8 cellular contexts compared by ENCODE assay signal in the genomic region with DNA sequence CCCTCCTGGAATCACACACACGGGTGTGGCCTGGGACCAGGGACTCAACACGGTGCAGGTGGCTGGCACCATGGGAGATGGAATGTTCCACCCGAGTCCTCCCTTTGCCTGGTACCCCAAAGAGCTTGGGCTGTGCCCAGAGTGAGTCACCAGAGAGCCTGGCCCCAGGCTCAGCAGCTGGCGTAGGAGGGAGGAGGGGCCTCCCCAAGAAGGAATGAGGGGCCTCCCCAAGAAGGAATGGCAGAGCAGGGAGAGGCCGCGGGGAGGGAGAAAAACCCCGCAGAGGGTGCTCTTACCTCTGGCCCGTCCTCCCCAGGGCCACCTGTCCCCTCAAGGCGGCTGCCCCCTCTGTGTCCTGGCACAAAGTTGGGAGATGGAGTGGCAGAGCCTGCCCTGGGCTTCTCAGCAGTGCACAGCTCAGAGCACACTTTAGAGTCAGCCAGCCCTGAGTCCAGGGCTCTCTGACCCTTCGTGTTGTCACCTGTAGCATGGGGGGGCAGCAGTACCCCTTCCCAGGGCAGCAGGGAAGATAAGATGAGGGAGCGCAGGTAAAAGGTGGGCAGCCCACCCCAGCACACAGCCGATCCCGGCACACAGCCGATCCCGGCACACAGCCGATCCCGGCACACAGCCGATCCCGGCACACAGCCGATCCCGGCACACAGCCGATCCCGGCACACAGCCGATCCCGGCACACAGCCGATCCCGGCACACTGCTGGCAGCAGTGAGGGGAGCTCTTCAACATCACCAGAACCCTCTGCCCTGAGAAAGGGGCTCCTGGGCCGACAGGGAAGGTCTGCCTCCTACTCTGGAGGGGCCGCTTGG. TPM values are rescaled to one million over a fixed set of nuclear protein-coding genes. Genes with fewer than 3 reads are reported as not detected.
DNase-seq lines count a peak whose midpoint lies in the region; ATAC-seq and TF ChIP-seq lines count a peak whose summit lies in the region.

No MANE protein-coding gene starts in this region.

- TF ChIP-seq POLR2A in right lobe of liver (IDR thresholded peaks at IDR 0.05), result no peak

- H3K9me2 ChIP-seq in GM23338 (ENCODE audit: insufficient read depth), result no peaks in the 10 kb centered on the region

- H3K27ac ChIP-seq in GM23338 (ENCODE audit: low read depth) (no peak overlapping the region), right lobe of liver (peak overlapping the region in 2 of 3 donors; percentile 47 to 53)

- no peak overlapping the region for H3K27ac Mint-ChIP-seq in GM23338

- intact Hi-C loops in right lobe of liver (cut with DNase I), result no loop called here

- H3K4me1 Mint-ChIP-seq in GM23338, result peaks cover 8% of the 10 kb centered on the region

- TF ChIP-seq CTCF in GM23338 (conservative IDR thresholded peaks at IDR 0.05; ENCODE audit: low read depth in 2 of 2), result no peak
- no peak for TF ChIP-seq CTCF in right lobe of liver (IDR thresholded peaks at IDR 0.05)

- no peaks in the 10 kb centered on the region for H3K27me3 ChIP-seq in GM23338 (ENCODE audit: insufficient read depth)
- H3K27me3 ChIP-seq in right lobe of liver, result no peaks in the 10 kb centered on the region

- H3K9me3 Mint-ChIP-seq in GM23338, result no peaks in the 10 kb centered on the region

- no peaks in the 10 kb centered on the region for H3K9me3 ChIP-seq in right lobe of liver

- H3K27me3 Mint-ChIP-seq in GM23338 (ENCODE audit: insufficient read depth, low read depth, poor library complexity), result peaks cover 14% of the 10 kb centered on the region

- peak overlapping the region; percentile 24; the same call in 1 of the 2 replicates for H3K4me3 ChIP-seq in GM23338
- peak overlapping the region; percentile 2 to 36 (median 34) for H3K4me3 ChIP-seq in right lobe of liver

- H3K4me2 ChIP-seq in GM23338, result peak overlapping the region; percentile 66

- H2AFZ ChIP-seq in GM23338, result peak overlapping the region; percentile 63; the same call in 1 of the 2 replicates

- H3K4me1 ChIP-seq in GM23338 (ENCODE audit: insufficient read depth) (no peaks in the 10 kb centered on the region; the same call in 1 of the 2 replicates), right lobe of liver (no peaks in the 10 kb centered on the region)

- WGBS in right lobe of liver (ENCODE audit: insufficient coverage, low coverage, low lambda C conversion rate, missing lambda C conversion rate), result 45% methylated on average over 5 of the region's 29 CpGs

- ATAC-seq in GM23338 (peak; percentile 8), right lobe of liver (peak in 2 of 4 donors; percentile 2 to 14), GM18867 (IDR thresholded peaks at IDR 0.05; ENCODE audit: unreplicated experiment) (no peak)

- H3F3A ChIP-seq in GM23338 (replicated peaks; ENCODE audit: low read depth), result 0 out of 2 replicates have a peak, but pooled peaks cover 3% of the 10 kb centered on the region

- no peaks in the 10 kb centered on the region for H3K36me3 ChIP-seq in GM23338 (ENCODE audit: insufficient read depth)
- H3K36me3 ChIP-seq in right lobe of liver, result no peaks in the 10 kb centered on the region

- no peaks in the 10 kb centered on the region for H3K36me3 Mint-ChIP-seq in GM23338 (ENCODE audit: low read depth)

- H3K4me3 Mint-ChIP-seq in GM23338, result no peak overlapping the region

- peak; percentile 51 for DNase-seq in A172 (ENCODE audit: low spot score)
- no peak for DNase-seq in GM23338 (ENCODE audit: low spot score)
- peak; percentile 44 to 50 for DNase-seq in activated T-cell treated with anti-CD3 and anti-CD28 coated beads, Interleukin-2, amount 50 U/mL, for 48 hours
- DNase-seq in right lobe of liver, result no peak
- DNase-seq in NCI-H2107 treated with DMSO at 0.1 percent for 48 hours (lab: John Stamatoyannopoulos, UW; ENCODE audit: unreplicated experiment), result no peak
- no peak for DNase-seq in D341Med (ENCODE audit: low spot score)
- DNase-seq in SKM-1 (lab: John Stamatoyannopoulos, UW; ENCODE audit: unreplicated experiment), result no peak

- no peaks in the 10 kb centered on the region for H3K79me2 ChIP-seq in GM23338 (replicated peaks; ENCODE audit: insufficient read depth)

- no peaks in the 10 kb centered on the region for H4K20me1 ChIP-seq in GM23338 (replicated peaks; ENCODE audit: insufficient read depth)

TF ChIP-seq in GM23338, 12 proteins besides CTCF, POLR2A, EP300 and RAD21 (continues in another document):
- TF ChIP-seq ZNF331 (CRISPR knock-in tag; IDR thresholded peaks at IDR 0.05; ENCODE audit: low read depth), result no peak
- TF ChIP-seq, protein P1, sequence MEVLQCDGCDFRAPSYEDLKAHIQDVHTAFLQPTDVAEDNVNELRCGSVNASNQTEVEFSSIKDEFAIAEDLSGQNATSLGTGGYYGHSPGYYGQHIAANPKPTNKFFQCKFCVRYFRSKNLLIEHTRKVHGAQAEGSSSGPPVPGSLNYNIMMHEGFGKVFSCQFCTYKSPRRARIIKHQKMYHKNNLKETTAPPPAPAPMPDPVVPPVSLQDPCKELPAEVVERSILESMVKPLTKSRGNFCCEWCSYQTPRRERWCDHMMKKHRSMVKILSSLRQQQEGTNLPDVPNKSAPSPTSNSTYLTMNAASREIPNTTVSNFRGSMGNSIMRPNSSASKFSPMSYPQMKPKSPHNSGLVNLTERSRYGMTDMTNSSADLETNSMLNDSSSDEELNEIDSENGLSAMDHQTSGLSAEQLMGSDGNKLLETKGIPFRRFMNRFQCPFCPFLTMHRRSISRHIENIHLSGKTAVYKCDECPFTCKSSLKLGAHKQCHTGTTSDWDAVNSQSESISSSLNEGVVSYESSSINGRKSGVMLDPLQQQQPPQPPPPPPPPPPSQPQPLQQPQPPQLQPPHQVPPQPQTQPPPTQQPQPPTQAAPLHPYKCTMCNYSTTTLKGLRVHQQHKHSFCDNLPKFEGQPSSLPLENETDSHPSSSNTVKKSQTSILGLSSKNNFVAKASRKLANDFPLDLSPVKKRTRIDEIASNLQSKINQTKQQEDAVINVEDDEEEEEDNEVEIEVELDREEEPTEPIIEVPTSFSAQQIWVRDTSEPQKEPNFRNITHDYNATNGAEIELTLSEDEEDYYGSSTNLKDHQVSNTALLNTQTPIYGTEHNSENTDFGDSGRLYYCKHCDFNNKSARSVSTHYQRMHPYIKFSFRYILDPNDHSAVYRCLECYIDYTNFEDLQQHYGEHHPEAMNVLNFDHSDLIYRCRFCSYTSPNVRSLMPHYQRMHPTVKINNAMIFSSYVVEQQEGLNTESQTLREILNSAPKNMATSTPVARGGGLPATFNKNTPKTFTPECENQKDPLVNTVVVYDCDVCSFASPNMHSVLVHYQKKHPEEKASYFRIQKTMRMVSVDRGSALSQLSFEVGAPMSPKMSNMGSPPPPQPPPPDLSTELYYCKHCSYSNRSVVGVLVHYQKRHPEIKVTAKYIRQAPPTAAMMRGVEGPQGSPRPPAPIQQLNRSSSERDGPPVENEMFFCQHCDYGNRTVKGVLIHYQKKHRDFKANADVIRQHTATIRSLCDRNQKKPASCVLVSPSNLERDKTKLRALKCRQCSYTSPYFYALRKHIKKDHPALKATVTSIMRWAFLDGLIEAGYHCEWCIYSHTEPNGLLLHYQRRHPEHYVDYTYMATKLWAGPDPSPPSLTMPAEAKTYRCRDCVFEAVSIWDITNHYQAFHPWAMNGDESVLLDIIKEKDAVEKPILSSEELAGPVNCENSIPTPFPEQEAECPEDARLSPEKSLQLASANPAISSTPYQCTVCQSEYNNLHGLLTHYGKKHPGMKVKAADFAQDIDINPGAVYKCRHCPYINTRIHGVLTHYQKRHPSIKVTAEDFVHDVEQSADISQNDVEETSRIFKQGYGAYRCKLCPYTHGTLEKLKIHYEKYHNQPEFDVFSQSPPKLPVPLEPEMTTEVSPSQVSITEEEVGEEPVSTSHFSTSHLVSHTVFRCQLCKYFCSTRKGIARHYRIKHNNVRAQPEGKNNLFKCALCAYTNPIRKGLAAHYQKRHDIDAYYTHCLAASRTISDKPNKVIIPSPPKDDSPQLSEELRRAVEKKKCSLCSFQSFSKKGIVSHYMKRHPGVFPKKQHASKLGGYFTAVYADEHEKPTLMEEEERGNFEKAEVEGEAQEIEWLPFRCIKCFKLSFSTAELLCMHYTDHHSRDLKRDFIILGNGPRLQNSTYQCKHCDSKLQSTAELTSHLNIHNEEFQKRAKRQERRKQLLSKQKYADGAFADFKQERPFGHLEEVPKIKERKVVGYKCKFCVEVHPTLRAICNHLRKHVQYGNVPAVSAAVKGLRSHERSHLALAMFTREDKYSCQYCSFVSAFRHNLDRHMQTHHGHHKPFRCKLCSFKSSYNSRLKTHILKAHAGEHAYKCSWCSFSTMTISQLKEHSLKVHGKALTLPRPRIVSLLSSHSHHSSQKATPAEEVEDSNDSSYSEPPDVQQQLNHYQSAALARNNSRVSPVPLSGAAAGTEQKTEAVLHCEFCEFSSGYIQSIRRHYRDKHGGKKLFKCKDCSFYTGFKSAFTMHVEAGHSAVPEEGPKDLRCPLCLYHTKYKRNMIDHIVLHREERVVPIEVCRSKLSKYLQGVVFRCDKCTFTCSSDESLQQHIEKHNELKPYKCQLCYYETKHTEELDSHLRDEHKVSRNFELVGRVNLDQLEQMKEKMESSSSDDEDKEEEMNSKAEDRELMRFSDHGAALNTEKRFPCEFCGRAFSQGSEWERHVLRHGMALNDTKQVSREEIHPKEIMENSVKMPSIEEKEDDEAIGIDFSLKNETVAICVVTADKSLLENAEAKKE (CRISPR knock-in tag; IDR thresholded peaks at IDR 0.05), result no peak
- TF ChIP-seq ZNF114 (CRISPR knock-in tag; IDR thresholded peaks at IDR 0.05), result no peak
- TF ChIP-seq, protein P2, sequence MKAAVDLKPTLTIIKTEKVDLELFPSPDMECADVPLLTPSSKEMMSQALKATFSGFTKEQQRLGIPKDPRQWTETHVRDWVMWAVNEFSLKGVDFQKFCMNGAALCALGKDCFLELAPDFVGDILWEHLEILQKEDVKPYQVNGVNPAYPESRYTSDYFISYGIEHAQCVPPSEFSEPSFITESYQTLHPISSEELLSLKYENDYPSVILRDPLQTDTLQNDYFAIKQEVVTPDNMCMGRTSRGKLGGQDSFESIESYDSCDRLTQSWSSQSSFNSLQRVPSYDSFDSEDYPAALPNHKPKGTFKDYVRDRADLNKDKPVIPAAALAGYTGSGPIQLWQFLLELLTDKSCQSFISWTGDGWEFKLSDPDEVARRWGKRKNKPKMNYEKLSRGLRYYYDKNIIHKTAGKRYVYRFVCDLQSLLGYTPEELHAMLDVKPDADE (IDR thresholded peaks at IDR 0.05), result no peak
- no peak for TF ChIP-seq EZH2phosphoT487 (IDR thresholded peaks at IDR 0.05; ENCODE audit: unreplicated experiment)
- TF ChIP-seq JUNB (IDR thresholded peaks at IDR 0.05; ENCODE audit: unreplicated experiment), result no peak
- TF ChIP-seq EZH2 (IDR thresholded peaks at IDR 0.05; ENCODE audit: low read depth, unreplicated experiment), result no peak

RNA-seq across cellular contexts. Expression of a gene that starts 20.2 kb away (rescaled TPM):
- 4.7 and 14.4 TPM in 2 replicates for total RNA-seq in A172 (2014; rRNA removed; shearing (Covaris generic))
- 3.7 and 5.1 TPM in 2 replicates for total RNA-seq in GM23338 (2014; rRNA removed; shearing (Covaris generic))
- 2.1 and 3.0 TPM in 2 replicates for polyA plus RNA-seq in GM23338 (2016; fragmentation: Nextera tagmentation; extraction: Ambion mirVana)
- 10 to 100 TPM in 2 of 6 experiments, 1 to 10 TPM in 4; 4.4 to 14.8 (median 6.9) TPM for total RNA-seq in right lobe of liver

RNA-seq across cellular contexts. Expression of a gene that starts 33.3 kb away (rescaled TPM):
- total RNA-seq in A172 (2014; rRNA removed; shearing (Covaris generic)), result 1.9 and 3.5 TPM in 2 replicates
- total RNA-seq in GM23338 (2014; rRNA removed; shearing (Covaris generic)), result 8.6 and 12.4 TPM in 2 replicates
- 2.4 and 2.5 TPM in 2 replicates for polyA plus RNA-seq in GM23338 (2016; fragmentation: Nextera tagmentation; extraction: Ambion mirVana)
- 1 to 10 TPM; 1.5 to 6.0 (median 2.0) TPM for total RNA-seq in right lobe of liver

Comparison
In these comparisons a context has a peak if more than half of its experiments do, and no peak if none do; other contexts are left out.
1. DNase-seq: peak in A172 (single experiment) and activated T-cell treated with anti-CD3 and anti-CD28 coated beads, Interleukin-2, amount 50 U/mL, for 48 hours (2 of 2); none in GM23338 (single experiment), right lobe of liver (0 of 3), NCI-H2107 treated with DMSO at 0.1 percent for 48 hours (single experiment), D341Med (single experiment) and SKM-1 (single experiment).